In the genomic region with DNA sequence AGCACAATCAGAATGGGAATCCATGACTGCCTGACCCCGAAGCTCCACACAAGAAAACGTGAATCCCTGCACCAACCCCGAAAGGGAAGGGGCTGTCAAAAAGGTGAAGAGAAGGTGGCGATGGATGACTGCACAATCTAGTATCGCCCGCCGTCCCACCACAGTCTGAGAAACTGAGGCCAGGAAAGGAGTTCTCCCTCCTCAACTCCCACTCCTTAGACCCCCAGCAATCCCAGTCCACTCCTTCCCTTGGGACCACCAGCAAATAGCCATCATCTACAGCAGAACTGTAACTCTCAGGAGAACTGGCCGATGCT, we compare ENCODE assay signal across 9 cellular contexts. TPM values are rescaled to one million over a fixed set of nuclear protein-coding genes. Genes with fewer than 3 reads are reported as not detected.
A peak's percentile ranks its signal among the peaks of the same experiment; 100 is the strongest.
DNase-seq lines count a peak whose midpoint lies in the region; ATAC-seq, FAIRE-seq and TF ChIP-seq lines count a peak whose summit lies in the region.
"Had no signal": no experiment of that assay in that cellular context is flagged by ENCODE, and none has a peak within 500 bp of the region (broad histone marks: within the 10 kb centered on the region; RNA-seq: fewer than 3 reads in every experiment).

No MANE protein-coding gene starts in this region.

- DNase-seq in GM12865 (ENCODE audit: low read depth) (no peak), NT2/D1 (ENCODE audit: low read depth, low spot score) (no peak), epithelial cell of prostate (ENCODE audit: low read depth, low spot score) (no peak), pancreas (no peak), cerebellar cortex (ENCODE audit: low spot score) (no peak)

- H3K36me3 ChIP-seq in NT2/D1 (ENCODE audit: insufficient read depth, insufficient read length, low read length) (peaks cover 14% of the 10 kb centered on the region), pancreas (peaks cover 0 to 4% (median 0%) of the 10 kb centered on the region in 3 donors)

- peaks cover 2% of the 10 kb centered on the region for H3K4me1 ChIP-seq in NT2/D1 (ENCODE audit: insufficient read depth, insufficient read length)
- peaks cover 9 to 12% (median 11%) of the 10 kb centered on the region in 3 donors for H3K4me1 ChIP-seq in pancreas

- no peak for ATAC-seq in pancreas
- ATAC-seq in HG03354 (IDR thresholded peaks at IDR 0.05; ENCODE audit: poor library complexity, severe bottlenecking, unreplicated experiment) = no peak
- no peak for ATAC-seq in HG03139 (IDR thresholded peaks at IDR 0.05; ENCODE audit: unreplicated experiment)
- no peak for ATAC-seq in activated CD4-positive, CD25-positive, alpha-beta regulatory T cell treated with anti-CD3 and anti-CD28 coated beads, Interleukin-2, amount 50 U/mL, for 24 hours

- FAIRE-seq in pancreas (lab: Jason Lieb, UNC) = no peak

- TF ChIP-seq CTCF in GM12865 (IDR thresholded peaks at IDR 0.05; ENCODE audit: insufficient read depth, low read depth, low read length, missing control alignments) = no peak
- TF ChIP-seq CTCF in pancreas (IDR thresholded peaks at IDR 0.05) = no peak

- H3K9me3 ChIP-seq in NT2/D1 (ENCODE audit: insufficient read depth, low read length) = no peaks in the 10 kb centered on the region
- no peaks in the 10 kb centered on the region for H3K9me3 ChIP-seq in pancreas

- no peaks in the 10 kb centered on the region for H3K27me3 ChIP-seq in NT2/D1 (ENCODE audit: insufficient read depth, insufficient read length)
- no peaks in the 10 kb centered on the region for H3K27me3 ChIP-seq in pancreas

- peak overlapping the region; percentile 93 for H3K9ac ChIP-seq in NT2/D1 (ENCODE audit: insufficient read length, low read depth)

- intact Hi-C loops in pancreas (cut with DNase I) = loop anchor here in 1 of 3 donors (10.0 kb wide), 1 partner anchor 95 kb away; a partner anchor contains a TSS

- peak overlapping the region; percentile 52 for H3K27ac ChIP-seq in epithelial cell of prostate
- H3K27ac ChIP-seq in pancreas = peak overlapping the region; percentile 45 to 71 (median 60)

- H3K4me3 ChIP-seq in GM12865 (ENCODE audit: low read depth, low read length) (peak overlapping the region; percentile 64), NT2/D1 (ENCODE audit: insufficient read length, low read depth) (peak overlapping the region; percentile 67), pancreas (peak overlapping the region; percentile 38 to 71 (median 57))

- WGBS in pancreas, 2 donors = 0 to 1% methylated on average over 8 of the region's 8 CpGs

RNA-seq across cellular contexts. Expression of a gene that starts 0.5 kb away (rescaled TPM):
- 10 to 100 TPM; 40.5 to 76.3 (median 52.1) TPM for total RNA-seq in pancreas
- polyA plus RNA-seq in pancreas = 100 to 1,000 TPM; 120 to 148 TPM

RNA-seq across cellular contexts. Expression of a gene that starts 1.2 kb away (rescaled TPM):
- total RNA-seq in pancreas = 1 to 10 TPM; 6.5 to 8.9 (median 8.3) TPM
- polyA plus RNA-seq in pancreas = 10 to 100 TPM; 11.6 to 15.9 TPM
- total RNA-seq: NCI-H460 had no signal

RNA-seq across cellular contexts. Expression of a gene that starts 11.1 kb away (rescaled TPM):
- 10 to 100 TPM in 3 of 6 donors, 1 to 10 TPM in 3; 8.3 to 17.7 (median 9.5) TPM for total RNA-seq in pancreas
- polyA plus RNA-seq in pancreas = 10 to 100 TPM; 14.0 to 18.9 TPM

RNA-seq across cellular contexts. Expression of a gene that starts 52.1 kb away (rescaled TPM):
- total RNA-seq in pancreas = 10 to 100 TPM in 1 of 6 donors, 1 to 10 TPM in 5; 1.6 to 16.5 (median 4.8) TPM
- polyA plus RNA-seq in pancreas = 10 to 100 TPM; 38.7 to 41.5 TPM
